Comparison of ENCODE assay signal across 1 cellular context in the genomic region with DNA sequence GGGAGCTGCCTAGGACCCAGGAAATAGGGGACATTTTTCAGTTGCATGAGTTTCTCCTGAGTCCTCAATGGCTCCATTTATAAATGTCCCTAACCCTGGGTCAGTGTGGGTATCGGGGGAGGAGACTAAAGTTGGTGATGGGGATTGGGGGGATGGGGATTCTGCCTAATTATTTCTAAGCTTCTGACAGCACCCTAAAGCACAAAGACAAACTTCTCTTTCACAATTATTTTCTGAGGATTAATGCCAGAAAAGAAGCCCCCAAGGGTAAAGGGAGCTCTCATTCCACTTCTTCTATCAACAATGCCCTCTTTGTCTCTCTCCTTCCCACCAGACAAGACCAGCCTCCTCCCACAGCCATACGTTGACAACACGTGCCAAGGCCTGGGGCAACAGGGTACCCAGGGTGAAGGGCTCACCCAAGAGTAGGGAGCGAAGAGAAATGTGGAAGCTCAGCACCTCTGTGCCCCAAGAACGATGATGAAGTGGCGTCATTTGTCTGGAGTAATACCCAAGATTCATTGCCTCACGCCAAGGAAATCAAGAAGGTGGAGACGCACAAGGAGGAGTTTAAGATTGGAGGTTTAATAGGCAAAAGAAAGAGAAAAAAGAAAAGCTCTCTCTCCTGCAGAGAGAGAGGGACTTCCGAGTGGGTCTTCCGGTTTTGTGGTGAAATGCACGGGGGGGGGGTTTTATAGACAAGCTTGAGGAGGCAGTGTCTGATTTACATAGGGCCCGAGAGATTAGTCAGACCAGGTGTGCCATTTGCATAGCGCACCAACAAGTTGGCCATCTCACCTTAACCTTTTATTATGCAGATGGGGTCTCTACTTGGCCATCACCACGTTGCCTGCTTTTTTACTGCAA.
TF ChIP-seq lines count a peak whose summit lies in the region.

No MANE protein-coding gene starts in this region.

TF ChIP-seq in GM23338, 12 proteins besides CTCF, POLR2A, EP300 and RAD21 (continued from another document):
- no peak for TF ChIP-seq ZNF462 (CRISPR knock-in tag; IDR thresholded peaks at IDR 0.05)
- no peak for TF ChIP-seq ETS1 (IDR thresholded peaks at IDR 0.05)
- no peak for TF ChIP-seq EZH2 (IDR thresholded peaks at IDR 0.05; ENCODE audit: low read depth, unreplicated experiment)
- 0 out of 2 replicates have a peak, but pooled peaks have one; percentile 47 for TF ChIP-seq POLR2AphosphoS5 (IDR thresholded peaks at IDR 0.05; ENCODE audit: low read depth)
